28 cellular contexts compared by ENCODE assay signal in genomic region chr5:123220616-123221146, GRCh38.
"Had no signal": no experiment of that assay in that cellular context is flagged by ENCODE, and none has a peak within 500 bp of the region (broad histone marks: within the 10 kb centered on the region; RNA-seq: fewer than 3 reads in every experiment).

No MANE protein-coding gene starts in this region.

- H3K36me3 ChIP-seq: breast epithelium, SJCRH30 had no signal

- H3K9me3 ChIP-seq: body of pancreas, breast epithelium, SJCRH30 had no signal

- H3K4me2 ChIP-seq: KMS-11 had no signal

- H3K27ac ChIP-seq: body of pancreas, breast epithelium, KMS-11, SJCRH30, SK-N-MC had no signal

- DNase-seq: activated CD4-positive, alpha-beta T cell treated with anti-CD3 and anti-CD28 coated beads for 36 hours; activated CD4-positive, alpha-beta T cell treated with anti-CD3 and anti-CD28 coated beads, Interleukin-2, amount 10 ng/mL, durations not matched to agents 7 days and 5 days; activated CD4-positive, alpha-beta T cell treated with anti-CD3 and anti-CD28 coated beads, Interleukin-2, amount 50 U/mL, for 48 hours; activated CD8-positive, alpha-beta T cell treated with anti-CD3 and anti-CD28 coated beads, Interleukin-2, amount 10 ng/mL, durations not matched to agents 7 days and 5 days; activated gamma-delta T cell; activated naive CD4-positive, alpha-beta T cell treated with Interleukin-2 at 50 U/mL for 16 hours; activated naive CD8-positive, alpha-beta T cell treated with anti-CD3 and anti-CD28 coated beads, Interleukin-2, amount 10 ng/mL, durations not matched to agents 7 days and 5 days; activated T-cell treated with anti-CD3 and anti-CD28 coated beads, Interleukin-2, amount 50 U/mL, for 24 hours; body of pancreas; caudate nucleus; NCI-H1092 treated with DMSO at 0.1 percent for 48 hours; NCI-H1417; NCI-H146; NCI-H187; NCI-H2029 treated with DMSO at 0.1 percent for 48 hours; NCI-H2107; NCI-H2171; NCI-H510A; NCI-H526; NCI-H748 treated with DMSO at 0.1 percent for 48 hours; NK-92 treated with Interleukin-12 subunit alpha and Interleukin-12 subunit beta, amount 100 ng/mL, for 24 hours; OCI-M1; Right ventricle myocardium superior; SJCRH30; T-cell had no signal

- H3K27me3 ChIP-seq: body of pancreas, breast epithelium, SJCRH30 had no signal

- H3K4me1 ChIP-seq: body of pancreas, breast epithelium, SJCRH30 had no signal

- H3K9ac ChIP-seq: KMS-11 had no signal

- H3K4me3 ChIP-seq: body of pancreas, breast epithelium, SJCRH30, SK-N-MC had no signal
